In the genomic region with DNA sequence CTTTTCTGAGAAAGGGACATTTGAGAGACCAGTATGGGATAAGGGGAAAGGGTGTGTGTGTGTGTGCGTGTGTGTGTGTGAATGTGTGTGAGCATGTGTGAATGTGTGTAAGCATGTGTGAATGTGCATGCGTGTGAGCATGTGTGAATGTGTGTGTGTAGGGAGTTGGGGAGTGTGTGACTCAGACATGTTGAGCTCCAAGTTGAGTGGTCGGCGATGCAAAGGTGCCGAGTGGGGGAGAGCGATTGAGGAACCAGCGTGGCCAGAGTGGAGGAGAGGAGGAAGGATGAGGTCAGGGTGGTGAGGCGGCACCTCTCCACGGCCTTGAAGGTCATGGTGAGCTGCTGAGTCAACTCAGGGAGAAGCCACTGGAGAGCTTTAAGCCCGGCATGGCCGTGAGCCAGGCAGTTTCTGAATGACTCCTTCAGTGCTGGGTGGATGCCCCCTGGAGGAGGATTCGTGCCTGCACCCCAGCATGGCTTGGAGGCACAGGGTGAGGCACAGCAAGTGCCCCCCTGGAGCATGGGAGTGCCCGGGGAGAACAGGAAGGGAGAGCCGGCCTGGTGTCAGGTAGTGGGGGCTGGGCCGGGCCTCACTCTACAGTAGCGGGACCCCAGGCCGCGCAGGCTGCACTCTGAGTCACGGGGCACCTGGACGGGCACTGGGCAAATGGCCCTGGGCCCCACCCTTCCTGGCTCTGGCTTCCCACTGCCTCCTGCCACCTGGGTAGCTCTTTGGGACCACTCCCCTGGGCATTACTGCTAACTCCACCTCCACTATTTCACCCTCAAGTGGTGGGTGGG, we compare ENCODE assay signal across 8 cellular contexts. TPM values are rescaled to one million over a fixed set of nuclear protein-coding genes. Genes with fewer than 3 reads are reported as not detected.
DNase-seq lines count a peak whose midpoint lies in the region; ATAC-seq lines count a peak whose summit lies in the region.

No MANE protein-coding gene starts in this region.

- ATAC-seq in HG03558 (IDR thresholded peaks at IDR 0.05; ENCODE audit: extremely low read depth, unreplicated experiment) (peak; percentile 50), Right ventricle myocardium superior (ENCODE audit: poor library complexity) (peak; percentile 71), HG03432 (IDR thresholded peaks at IDR 0.05; ENCODE audit: unreplicated experiment) (no peak)

- intact Hi-C loops in Right ventricle myocardium superior (cut with DNase I): no loop called here

- no peaks in the 10 kb centered on the region for H3K9me3 ChIP-seq in skeletal muscle satellite cell (replicated peaks; ENCODE audit: low read length)

- peaks cover 8% of the 10 kb centered on the region for H3K27me3 ChIP-seq in skeletal muscle satellite cell (ENCODE audit: control insufficient read depth, insufficient read depth, low read length)

- H3K36me3 ChIP-seq in skeletal muscle satellite cell (ENCODE audit: insufficient read depth, low read length): no peaks in the 10 kb centered on the region

- H3K9ac ChIP-seq in skeletal muscle satellite cell (ENCODE audit: low read depth, low read length): no peak overlapping the region

- H3K4me1 ChIP-seq in skeletal muscle satellite cell (ENCODE audit: control insufficient read depth, insufficient read depth, low read length): peaks cover 23% of the 10 kb centered on the region

- H3K4me2 ChIP-seq in skeletal muscle satellite cell (ENCODE audit: low read length): peak overlapping the region; percentile 20

- H3K4me3 ChIP-seq in skeletal muscle satellite cell (ENCODE audit: low read length): no peak overlapping the region

- DNase-seq in SIG-M5 treated with dmso at 0.1 percent for 504 hours (lab: John Stamatoyannopoulos, UW; ENCODE audit: unreplicated experiment) (peak; percentile 71), SIG-M5 (lab: John Stamatoyannopoulos, UW) (no peak), SHP77 (lab: John Stamatoyannopoulos, UW) (peak; percentile 63 to 79), Right ventricle myocardium superior (peak; percentile 88)
- peak; percentile 53 for DNase-seq in activated T-helper 9 cell treated with anti-CD3 and anti-CD28 coated beads, Interleukin-2, amount 50 U/mL, for 16 hours (ENCODE audit: low read depth)

RNA-seq across cellular contexts. Expression of gene CCDC88B, which starts 8.2 kb away (rescaled TPM):
- 7.7 TPM for total RNA-seq in Right ventricle myocardium superior
- 1.5 and 2.0 TPM in 2 replicates for total RNA-seq in skeletal muscle satellite cell (2012; rRNA removed)

RNA-seq across cellular contexts. Expression of gene PRDX5, which starts 13.8 kb away (rescaled TPM):
- total RNA-seq in Right ventricle myocardium superior: 417 TPM
- total RNA-seq in skeletal muscle satellite cell (2012; rRNA removed): 128 and 144 TPM in 2 replicates

RNA-seq across cellular contexts. Expression of gene TRMT112, which starts 14.4 kb away (rescaled TPM):
- 97.5 TPM for total RNA-seq in Right ventricle myocardium superior
- total RNA-seq in skeletal muscle satellite cell (2012; rRNA removed): 182 and 236 TPM in 2 replicates

RNA-seq across cellular contexts. Expression of gene ESRRA, which starts 26.4 kb away (rescaled TPM):
- 241 TPM for total RNA-seq in Right ventricle myocardium superior
- 35.5 and 38.0 TPM in 2 replicates for total RNA-seq in skeletal muscle satellite cell (2012; rRNA removed)

RNA-seq across cellular contexts. Expression of gene RPS6KA4, which starts 27.2 kb away (rescaled TPM):
- total RNA-seq in Right ventricle myocardium superior: 14.6 TPM
- total RNA-seq in skeletal muscle satellite cell (2012; rRNA removed): 69.2 and 69.9 TPM in 2 replicates
